8 cellular contexts compared by ENCODE assay signal in genomic region chr6:3324262-3324942, GRCh38.
DNase-seq lines count a peak whose midpoint lies in the region; ATAC-seq and TF ChIP-seq lines count a peak whose summit lies in the region.

No MANE protein-coding gene starts in this region.

- H3K4me3 ChIP-seq in esophagus muscularis mucosa (no peak overlapping the region), parathyroid adenoma (ENCODE audit: low read depth, low read length) (no peak overlapping the region)

- H3K36me3 ChIP-seq in esophagus muscularis mucosa: peaks cover 0 to 9% (median 0%) of the 10 kb centered on the region in 4 donors
- no peaks in the 10 kb centered on the region for H3K36me3 ChIP-seq in parathyroid adenoma (ENCODE audit: control insufficient read depth, insufficient read depth, low read length)

- intact Hi-C loops in esophagus muscularis mucosa (cut with DNase I): no loop called here

- no peak overlapping the region for H3K4me2 ChIP-seq in parathyroid adenoma (ENCODE audit: low read length)

- no peak overlapping the region for H3K9ac ChIP-seq in parathyroid adenoma

- no peak overlapping the region for H2AFZ ChIP-seq in parathyroid adenoma

- TF ChIP-seq POLR2A in esophagus muscularis mucosa (IDR thresholded peaks at IDR 0.05; ENCODE audit: low read depth): no peak

- no peak for TF ChIP-seq EP300 in esophagus muscularis mucosa (IDR thresholded peaks at IDR 0.05)

- no peaks in the 10 kb centered on the region for H3K27me3 ChIP-seq in esophagus muscularis mucosa
- H3K27me3 ChIP-seq in parathyroid adenoma (ENCODE audit: control insufficient read depth, insufficient read depth, low read length): no peaks in the 10 kb centered on the region

- no peak for TF ChIP-seq CTCF in esophagus muscularis mucosa (IDR thresholded peaks at IDR 0.05)
- TF ChIP-seq CTCF in parathyroid adenoma (IDR thresholded peaks at IDR 0.05): no peak

- ATAC-seq in GM21515 (IDR thresholded peaks at IDR 0.05; ENCODE audit: unreplicated experiment): peak; percentile 48
- no peak for ATAC-seq in GM21526 (IDR thresholded peaks at IDR 0.05; ENCODE audit: low FRiP score, unreplicated experiment)

- H3K27ac ChIP-seq in esophagus muscularis mucosa (replicated peaks in 1 of 4): peak overlapping the region; percentile 40 to 56 (median 46)
- H3K27ac ChIP-seq in parathyroid adenoma: peak overlapping the region; percentile 53

- H3K79me2 ChIP-seq in parathyroid adenoma: peaks cover 13% of the 10 kb centered on the region

- peak; percentile 83 for DNase-seq in AG20443 (ENCODE audit: low spot score)
- peak; percentile 86 for DNase-seq in OCI-M1 (lab: John Stamatoyannopoulos, UW)
- DNase-seq in esophagus muscularis mucosa (ENCODE audit: extremely low spot score): no peak
- no peak for DNase-seq in activated gamma-delta T cell treated with Interleukin-2 at 50 U/mL for 16 hours
- no peak for DNase-seq in NCI-H69 (lab: John Stamatoyannopoulos, UW)

- H3K9me3 ChIP-seq in esophagus muscularis mucosa: no peaks in the 10 kb centered on the region
- H3K9me3 ChIP-seq in parathyroid adenoma (ENCODE audit: control insufficient read depth, low read length): no peaks in the 10 kb centered on the region

- 57% methylated on average over 12 of the region's 12 CpGs for WGBS in esophagus muscularis mucosa

- H3K4me1 ChIP-seq in esophagus muscularis mucosa (peaks cover 19 to 53% (median 45%) of the 10 kb centered on the region in 4 donors), parathyroid adenoma (no peaks in the 10 kb centered on the region)

Comparison
In these comparisons a context has a peak if more than half of its experiments do, and no peak if none do; other contexts are left out.
1. DNase-seq: peak in AG20443 (single experiment) and OCI-M1 (single experiment); none in esophagus muscularis mucosa (single experiment), activated gamma-delta T cell treated with Interleukin-2 at 50 U/mL for 16 hours (single experiment) and NCI-H69 (single experiment).